Comparison of ENCODE assay signal across 20 cellular contexts in genomic region chr17:14792751-14793150, GRCh38.
DNase-seq lines count a peak whose midpoint lies in the region; TF ChIP-seq lines count a peak whose summit lies in the region.
"Had no signal": no experiment of that assay in that cellular context is flagged by ENCODE, and none has a peak within 500 bp of the region (broad histone marks: within the 10 kb centered on the region; RNA-seq: fewer than 3 reads in every experiment).

No MANE protein-coding gene starts in this region.

- H3K27me3 ChIP-seq in thyroid gland (no peaks in the 10 kb centered on the region), esophagus muscularis mucosa (peaks cover 0 to 6% (median 0%) of the 10 kb centered on the region in 4 donors), tibial artery (no peaks in the 10 kb centered on the region)
- H3K27me3 ChIP-seq: BE2C had no signal

- no peaks in the 10 kb centered on the region for H3K4me1 ChIP-seq in thyroid gland
- peaks cover 0 to 8% (median 7%) of the 10 kb centered on the region in 4 donors for H3K4me1 ChIP-seq in esophagus muscularis mucosa
- no peaks in the 10 kb centered on the region for H3K4me1 ChIP-seq in tibial artery
- H3K4me1 ChIP-seq: BE2C had no signal

- no peaks in the 10 kb centered on the region for H3K27me3 Mint-ChIP-seq in MCF 10A (ENCODE audit: insufficient read depth, unreplicated experiment)

- H3K36me3 ChIP-seq in thyroid gland (no peaks in the 10 kb centered on the region), esophagus muscularis mucosa (no peaks in the 10 kb centered on the region), tibial artery (no peaks in the 10 kb centered on the region)
- H3K36me3 ChIP-seq: BE2C, SJCRH30, suprapubic skin had no signal

- no peaks in the 10 kb centered on the region for H3K36me3 Mint-ChIP-seq in MCF 10A (ENCODE audit: insufficient read depth, unreplicated experiment)
- H3K36me3 Mint-ChIP-seq: activated naive CD8-positive, alpha-beta T cell treated with anti-CD3 and anti-CD28 coated beads for 36 hours had no signal

- H3K27ac Mint-ChIP-seq in MCF 10A (ENCODE audit: low read depth, unreplicated experiment), result no peak overlapping the region
- H3K27ac Mint-ChIP-seq: activated B cell treated with CpG ODN at 0.5 μM for 24 hours; activated CD8-positive, alpha-beta T cell treated with anti-CD3 and anti-CD28 coated beads, Interleukin-2, amount 10 ng/mL, durations not matched to agents 7 days and 5 days; activated naive CD8-positive, alpha-beta T cell treated with anti-CD3 and anti-CD28 coated beads for 36 hours had no signal

- H3K27ac ChIP-seq in thyroid gland (no peak overlapping the region), esophagus muscularis mucosa (replicated peaks in 1 of 4) (no peak overlapping the region), tibial artery (no peak overlapping the region)
- H3K27ac ChIP-seq: 22Rv1, SJCRH30, suprapubic skin had no signal

- no peak overlapping the region for H3K4me3 Mint-ChIP-seq in MCF 10A (ENCODE audit: unreplicated experiment)
- H3K4me3 Mint-ChIP-seq: activated B cell treated with CpG ODN at 0.5 μM for 24 hours; activated CD8-positive, alpha-beta T cell treated with anti-CD3 and anti-CD28 coated beads, Interleukin-2, amount 10 ng/mL, durations not matched to agents 7 days and 5 days; activated naive CD8-positive, alpha-beta T cell treated with anti-CD3 and anti-CD28 coated beads for 36 hours had no signal

- 17 to 21% methylated on average over 10 of the region's 10 CpGs for WGBS in thyroid gland, 2 donors
- WGBS in esophagus muscularis mucosa, result 52% methylated on average over 10 of the region's 10 CpGs

- TF ChIP-seq CTCF in MCF 10A (IDR thresholded peaks at IDR 0.05; ENCODE audit: unreplicated experiment), result no peak
- TF ChIP-seq CTCF in thyroid gland (IDR thresholded peaks at IDR 0.05), result no peak
- no peak for TF ChIP-seq CTCF in esophagus muscularis mucosa (IDR thresholded peaks at IDR 0.05)
- TF ChIP-seq CTCF in tibial artery (IDR thresholded peaks at IDR 0.05), result no peak

- H3K9me3 ChIP-seq in thyroid gland (no peaks in the 10 kb centered on the region), esophagus muscularis mucosa (no peaks in the 10 kb centered on the region), tibial artery (no peaks in the 10 kb centered on the region)
- H3K9me3 ChIP-seq: BE2C, SJCRH30, suprapubic skin had no signal

- TF ChIP-seq POLR2A in thyroid gland (IDR thresholded peaks at IDR 0.05), result no peak
- TF ChIP-seq POLR2A in esophagus muscularis mucosa (IDR thresholded peaks at IDR 0.05; ENCODE audit: low read depth), result no peak

- peak; percentile 14 for DNase-seq in NCI-H1105 treated with DMSO at 0.1 percent for 48 hours (lab: John Stamatoyannopoulos, UW)
- no peak for DNase-seq in NCI-H1105 (lab: John Stamatoyannopoulos, UW)
- DNase-seq in MCF 10A (ENCODE audit: unreplicated experiment), result peak; percentile 84
- peak; percentile 24 for DNase-seq in iris pigment epithelial cell (ENCODE audit: low read depth)
- peak; percentile 84 to 85 for DNase-seq in thyroid gland
- DNase-seq in esophagus muscularis mucosa (ENCODE audit: extremely low spot score), result no peak
- no peak for DNase-seq in cerebellum (ENCODE audit: low spot score)
- no peak for DNase-seq in tibial artery
- DNase-seq: activated B cell treated with CpG ODN at 0.5 μM for 24 hours; activated CD8-positive, alpha-beta T cell treated with anti-CD3 and anti-CD28 coated beads, Interleukin-2, amount 10 ng/mL, durations not matched to agents 7 days and 5 days; activated naive CD8-positive, alpha-beta T cell treated with anti-CD3 and anti-CD28 coated beads for 36 hours; BE2C; Calu3; H7; NCI-H510A treated with DMSO at 0.1 percent for 48 hours; stimulated activated CD4-positive, alpha-beta T cell treated with anti-CD3 and anti-CD28 coated beads, Interleukin-4, amount 100 ng/mL, for 24 hours; T-helper 2 cell had no signal

- BruUV-seq in MCF 10A (replicated peaks; lab: Mats Ljungman, UMichigan), result no TSS peak

- intact Hi-C loops in MCF 10A (cut with micrococcal nuclease) (no loop called here), thyroid gland (cut with DNase I) (no loop called here), esophagus muscularis mucosa (cut with DNase I) (no loop called here), tibial artery (cut with DNase I; ENCODE audit: low total_unique reads) (no loop called here)

- peaks cover 17% of the 10 kb centered on the region for H3K4me1 Mint-ChIP-seq in MCF 10A (ENCODE audit: insufficient read depth, unreplicated experiment)

- CTCF ChIA-PET in MCF 10A (lab: Yijun Ruan, JAX), result interaction anchor here (0.8 kb wide), 1 partner anchor 397 kb away, joined by 3 read pairs; no protein-coding TSS in a partner anchor

- H3K9me3 Mint-ChIP-seq in MCF 10A (ENCODE audit: unreplicated experiment), result no peaks in the 10 kb centered on the region
- H3K9me3 Mint-ChIP-seq: activated B cell treated with CpG ODN at 0.5 μM for 24 hours; activated naive CD8-positive, alpha-beta T cell treated with anti-CD3 and anti-CD28 coated beads for 36 hours had no signal

- H3K4me3 ChIP-seq in thyroid gland (replicated peaks in 1 of 3) (no peak overlapping the region), esophagus muscularis mucosa (no peak overlapping the region), tibial artery (no peak overlapping the region)
- H3K4me3 ChIP-seq: SJCRH30, suprapubic skin had no signal

- POLR2A ChIA-PET in MCF 10A (lab: Yijun Ruan, JAX), result interaction anchor here (0.7 to 0.8 kb wide), 3 partner anchors 53 to 849 kb away, joined by 3 to 4 read pairs (median 4); no protein-coding TSS in a partner anchor

- TF ChIP-seq EP300 in esophagus muscularis mucosa (IDR thresholded peaks at IDR 0.05), result no peak

Comparison
In these comparisons a context has a peak if more than half of its experiments do, and no peak if none do; other contexts are left out.
1. DNase-seq: peak in NCI-H1105 treated with DMSO at 0.1 percent for 48 hours (single experiment), MCF 10A (single experiment), iris pigment epithelial cell (single experiment) and thyroid gland (2 of 2); none in NCI-H1105 (single experiment), esophagus muscularis mucosa (single experiment), cerebellum (single experiment) and tibial artery (0 of 2).